4 cellular contexts compared by ENCODE assay signal in genomic region chr1:22002461-22002860, GRCh38. TPM values are rescaled to one million over a fixed set of nuclear protein-coding genes. Genes with fewer than 3 reads are reported as not detected.
"Had no signal": no experiment of that assay in that cellular context is flagged by ENCODE, and none has a peak within 500 bp of the region (broad histone marks: within the 10 kb centered on the region; RNA-seq: fewer than 3 reads in every experiment).

No MANE protein-coding gene starts in this region.

RNA-seq across cellular contexts. Expression of gene CELA3A, which starts 1.0 kb away (rescaled TPM):
- total RNA-seq: LHCN-M2, M059J, MCF 10A, NCI-H460 had no signal

RNA-seq across cellular contexts. Expression of gene CELA3B, which starts 25.6 kb away (rescaled TPM):
- total RNA-seq: LHCN-M2, M059J, MCF 10A, NCI-H460 had no signal
